In genomic region chr19:5824791-5825577, GRCh38 we compare ENCODE assay signal across 16 cellular contexts. TPM values are rescaled to one million over a fixed set of nuclear protein-coding genes. Genes with fewer than 3 reads are reported as not detected.
A peak's percentile ranks its signal among the peaks of the same experiment; 100 is the strongest.
DNase-seq lines count a peak whose midpoint lies in the region; ATAC-seq and TF ChIP-seq lines count a peak whose summit lies in the region.
"Had no signal": no experiment of that assay in that cellular context is flagged by ENCODE, and none has a peak within 500 bp of the region (broad histone marks: within the 10 kb centered on the region; RNA-seq: fewer than 3 reads in every experiment).

No MANE protein-coding gene starts in this region.

- 60 to 62% methylated on average over 31 to 33 of the region's 33 CpGs for WGBS in lower leg skin, 2 donors

- no peak overlapping the region for H3K4me3 ChIP-seq in NT2/D1 (ENCODE audit: insufficient read length, low read depth)
- no peak overlapping the region for H3K4me3 ChIP-seq in lower leg skin (ENCODE audit: low read depth, poor library complexity, severe bottlenecking)
- H3K4me3 ChIP-seq: MG63 had no signal

- no peaks in the 10 kb centered on the region for H3K9me3 ChIP-seq in NT2/D1 (ENCODE audit: insufficient read depth, low read length)
- H3K9me3 ChIP-seq: BE2C, MG63 had no signal

- no peak for TF ChIP-seq POLR2A in lower leg skin (IDR thresholded peaks at IDR 0.05)

- ATAC-seq in GM19452 (IDR thresholded peaks at IDR 0.05; ENCODE audit: unreplicated experiment): no peak

- no peak for TF ChIP-seq CTCF in lower leg skin (IDR thresholded peaks at IDR 0.05)

- peak overlapping the region; percentile 42 for H3K9ac ChIP-seq in NT2/D1 (ENCODE audit: insufficient read length, low read depth)

- H3K4me1 ChIP-seq in NT2/D1 (ENCODE audit: insufficient read depth, insufficient read length): peaks cover 22% of the 10 kb centered on the region

- no peaks in the 10 kb centered on the region for H3K27me3 ChIP-seq in NT2/D1 (ENCODE audit: insufficient read depth, insufficient read length)
- H3K27me3 ChIP-seq: BE2C, MG63 had no signal

- H3K36me3 ChIP-seq in NT2/D1 (ENCODE audit: insufficient read depth, insufficient read length, low read length): no peaks in the 10 kb centered on the region
- H3K36me3 ChIP-seq: BE2C, MG63 had no signal

- DNase-seq in NT2/D1 (ENCODE audit: low read depth, low spot score) (no peak), globus pallidus (ENCODE audit: low spot score) (peak; percentile 16), lower leg skin (ENCODE audit: low spot score in 2 of 2) (no peak), germinal center (ENCODE audit: low spot score) (no peak)
- DNase-seq: BE2C; CD8-positive, alpha-beta memory T cell; DMS153; EL; H9; MG63; NCI-H1105; NCI-H187 treated with DMSO at 0.1 percent for 48 hours; NCI-H2171; SIG-M5 had no signal

- intact Hi-C loops in lower leg skin (cut with DNase I; ENCODE audit: low total_unique reads): no loop called here

RNA-seq across cellular contexts. Expression of gene FUT6, which starts 14.5 kb away (rescaled TPM):
- total RNA-seq in lower leg skin: under 1 TPM in 2 of 4 donors, not detected in 2; 0.23 to 0.29 TPM
- total RNA-seq: CD8-positive, alpha-beta memory T cell; NCI-H460 had no signal

RNA-seq across cellular contexts. Expression of gene NRTN, which starts 20.1 kb away (rescaled TPM):
- 1 to 10 TPM; 6.5 to 7.9 (median 7.2) TPM for total RNA-seq in lower leg skin

RNA-seq across cellular contexts. Expression of gene FUT3, which starts 26.3 kb away (rescaled TPM):
- 1 to 10 TPM in 3 of 4 donors, under 1 TPM in 1; 0.76 to 3.8 (median 1.9) TPM for total RNA-seq in lower leg skin
- total RNA-seq: CD8-positive, alpha-beta memory T cell; H9; NCI-H460 had no signal

RNA-seq across cellular contexts. Expression of gene DUS3L, which starts 34.0 kb away (rescaled TPM):
- 100 to 1,000 TPM in 1 of 4 donors, 10 to 100 TPM in 3; 36.0 to 107 (median 67.4) TPM for total RNA-seq in lower leg skin

RNA-seq across cellular contexts. Expression of gene PRR22, which starts 40.4 kb away (rescaled TPM):
- total RNA-seq in lower leg skin: 1 to 10 TPM in 1 of 4 donors, under 1 TPM in 3; 0.25 to 1.2 (median 0.62) TPM
